2 cellular contexts compared by ENCODE assay signal in genomic region chr6:73262701-73263569, GRCh38.
TF ChIP-seq lines count a peak whose summit lies in the region.

Gene KHDC1, minus strand, starts transcription at chr6:73263196. Its CDS starts 20,679 bp downstream, at chr6:73242517.

TF ChIP-seq in liver, 16 proteins besides CTCF, POLR2A, EP300 and RAD21 (continued from another document):
- TF ChIP-seq REST (IDR thresholded peaks at IDR 0.05): no peak
- TF ChIP-seq EGR1 (IDR thresholded peaks at IDR 0.05; ENCODE audit: low read depth in 2 of 2): no peak
- TF ChIP-seq HNF4G (IDR thresholded peaks at IDR 0.05): no peak
- no peak for TF ChIP-seq FOXA1 (IDR thresholded peaks at IDR 0.05)
- TF ChIP-seq JUND (IDR thresholded peaks at IDR 0.05): no peak
- no peak for TF ChIP-seq FOXA2 (IDR thresholded peaks at IDR 0.05)
- TF ChIP-seq ATF3 (IDR thresholded peaks at IDR 0.05): no peak
- TF ChIP-seq YY1 (IDR thresholded peaks at IDR 0.05): no peak
- no peak for TF ChIP-seq RXRA (IDR thresholded peaks at IDR 0.05)
- no peak for TF ChIP-seq NR2F2 (IDR thresholded peaks at IDR 0.05)
- TF ChIP-seq ZBTB33 (IDR thresholded peaks at IDR 0.05): no peak
- TF ChIP-seq HNF4A (conservative IDR thresholded peaks at IDR 0.05): no peak
- no peak for TF ChIP-seq SP1 (IDR thresholded peaks at IDR 0.05)

TF ChIP-seq in HepG2, 621 proteins besides CTCF, POLR2A, EP300 and RAD21 (continued from another document):
- no peak for TF ChIP-seq ZMAT5 (CRISPR knock-in tag; IDR thresholded peaks at IDR 0.05; ENCODE audit: borderline replicate concordance, low read depth)
- no peak for TF ChIP-seq ZNF747 (CRISPR knock-in tag; IDR thresholded peaks at IDR 0.05; ENCODE audit: borderline replicate concordance)
- no peak for TF ChIP-seq SKI (IDR thresholded peaks at IDR 0.05; ENCODE audit: partially characterized antibody)
- TF ChIP-seq ZNF510 (CRISPR knock-in tag; IDR thresholded peaks at IDR 0.05; ENCODE audit: low read depth): no peak
